Comparison of ENCODE assay signal across 10 cellular contexts in genomic region chr1:156120318-156120717, GRCh38. TPM values are rescaled to one million over a fixed set of nuclear protein-coding genes. Genes with fewer than 3 reads are reported as not detected.
DNase-seq lines count a peak whose midpoint lies in the region; ATAC-seq, FAIRE-seq and TF ChIP-seq lines count a peak whose summit lies in the region.
"Had no signal": no experiment of that assay in that cellular context is flagged by ENCODE, and none has a peak within 500 bp of the region (broad histone marks: within the 10 kb centered on the region; RNA-seq: fewer than 3 reads in every experiment).

No MANE protein-coding gene starts in this region.

- no peak for DNase-seq in NB4 (ENCODE audit: low read depth)
- no peak for DNase-seq in osteocyte (ENCODE audit: extremely low spot score, unreplicated experiment)
- no peak for DNase-seq in H54 (ENCODE audit: insufficient read length, low spot score)
- no peak for DNase-seq in NK-92 (lab: John Stamatoyannopoulos, UW; ENCODE audit: unreplicated experiment)
- no peak for DNase-seq in foreskin melanocyte
- DNase-seq: midbrain had no signal

- peak overlapping the region; percentile 92 for H3K4me3 Mint-ChIP-seq in osteocyte (ENCODE audit: unreplicated experiment)

- TF ChIP-seq CTCF in NB4 (IDR thresholded peaks at IDR 0.05; ENCODE audit: low read depth, low read length) (no peak), osteocyte (IDR thresholded peaks at IDR 0.05) (no peak)

- H3K79me2 ChIP-seq in ACC112 (ENCODE audit: control insufficient read depth, insufficient read depth, low read length, unreplicated experiment): peaks cover 96% of the 10 kb centered on the region

- H3K27ac Mint-ChIP-seq in osteocyte (ENCODE audit: unreplicated experiment): peak overlapping the region; percentile 99

- peak overlapping the region; percentile 99 for H3K27ac ChIP-seq in ACC112 (ENCODE audit: low read depth, low read length)
- no peak overlapping the region for H3K27ac ChIP-seq in duodenal mucosa (ENCODE audit: low read depth, low read length)

- no peaks in the 10 kb centered on the region for H3K9me3 ChIP-seq in duodenal mucosa (ENCODE audit: control insufficient read depth in 1 of 2, low read length in 2 of 2)

- H3K27me3 ChIP-seq in ACC112 (ENCODE audit: insufficient read depth, low read length): no peaks in the 10 kb centered on the region
- no peaks in the 10 kb centered on the region for H3K27me3 ChIP-seq in duodenal mucosa (ENCODE audit: control insufficient read depth in 1 of 2, insufficient read depth in 2 of 2, low read length in 2 of 2)

- H3K4me1 ChIP-seq in ACC112 (ENCODE audit: control insufficient read depth, insufficient read depth, low read length, unreplicated experiment): peaks cover 62% of the 10 kb centered on the region
- peaks cover 61 to 87% of the 10 kb centered on the region in 2 donors for H3K4me1 ChIP-seq in duodenal mucosa (ENCODE audit: control insufficient read depth in 1 of 2, insufficient read depth in 2 of 2, low read length in 2 of 2)

- H3K36me3 ChIP-seq in ACC112 (ENCODE audit: insufficient read depth, low read length) (peaks cover 9% of the 10 kb centered on the region; the same call in 1 of the 2 replicates), duodenal mucosa (ENCODE audit: control insufficient read depth in 1 of 2, insufficient read depth in 2 of 2, low read length in 2 of 2) (no peaks in the 10 kb centered on the region)

- H3K4me3 ChIP-seq in ACC112 (ENCODE audit: low read depth, low read length): peak overlapping the region; percentile 70
- H3K4me3 ChIP-seq in NB4 (ENCODE audit: low read depth, low read length): peak overlapping the region; percentile 32
- peak overlapping the region; percentile 9 to 50 for H3K4me3 ChIP-seq in duodenal mucosa (ENCODE audit: low read depth in 1 of 2, low read length in 2 of 2)

- no peak for FAIRE-seq in H54 (lab: Jason Lieb, UNC)

- H3K9me3 Mint-ChIP-seq in osteocyte (ENCODE audit: unreplicated experiment): no peaks in the 10 kb centered on the region

- no peak overlapping the region for H2AFZ ChIP-seq in ACC112 (ENCODE audit: low read length, unreplicated experiment)

- no peaks in the 10 kb centered on the region for H3K27me3 Mint-ChIP-seq in osteocyte (ENCODE audit: unreplicated experiment)

- H3K4me1 Mint-ChIP-seq in osteocyte (ENCODE audit: unreplicated experiment): peaks cover 80% of the 10 kb centered on the region

- ATAC-seq in GM21526 (IDR thresholded peaks at IDR 0.05; ENCODE audit: low FRiP score, unreplicated experiment): no peak

- no peak for TF ChIP-seq POLR2A in NB4 (IDR thresholded peaks at IDR 0.05; ENCODE audit: extremely low read depth, insufficient read length)
- TF ChIP-seq POLR2A in H54 (IDR thresholded peaks at IDR 0.05; ENCODE audit: low read depth, low read length): no peak

- peak overlapping the region in 1 of 2 donors; percentile 63 for H3K9ac ChIP-seq in duodenal mucosa (ENCODE audit: low read depth in 1 of 2, low read length in 2 of 2)

- peaks cover 15% of the 10 kb centered on the region for H3K36me3 Mint-ChIP-seq in osteocyte (ENCODE audit: unreplicated experiment)

RNA-seq across cellular contexts. Expression of gene LMNA, which starts 5.8 kb away (rescaled TPM):
- 733 and 792 TPM in 2 replicates for total RNA-seq in osteocyte

RNA-seq across cellular contexts. Expression of gene SEMA4A, which starts 33.1 kb away (rescaled TPM):
- total RNA-seq in osteocyte: 1.6 and 1.8 TPM in 2 replicates

RNA-seq across cellular contexts. Expression of gene MEX3A, which starts 38.1 kb away (rescaled TPM):
- 19.8 and 20.7 TPM in 2 replicates for total RNA-seq in osteocyte

RNA-seq across cellular contexts. Expression of gene RAB25, which starts 59.4 kb away (rescaled TPM):
- not detected in 2 replicates for total RNA-seq in osteocyte
- total RNA-seq: dermis blood vessel endothelial cell had no signal
